In the genomic region with DNA sequence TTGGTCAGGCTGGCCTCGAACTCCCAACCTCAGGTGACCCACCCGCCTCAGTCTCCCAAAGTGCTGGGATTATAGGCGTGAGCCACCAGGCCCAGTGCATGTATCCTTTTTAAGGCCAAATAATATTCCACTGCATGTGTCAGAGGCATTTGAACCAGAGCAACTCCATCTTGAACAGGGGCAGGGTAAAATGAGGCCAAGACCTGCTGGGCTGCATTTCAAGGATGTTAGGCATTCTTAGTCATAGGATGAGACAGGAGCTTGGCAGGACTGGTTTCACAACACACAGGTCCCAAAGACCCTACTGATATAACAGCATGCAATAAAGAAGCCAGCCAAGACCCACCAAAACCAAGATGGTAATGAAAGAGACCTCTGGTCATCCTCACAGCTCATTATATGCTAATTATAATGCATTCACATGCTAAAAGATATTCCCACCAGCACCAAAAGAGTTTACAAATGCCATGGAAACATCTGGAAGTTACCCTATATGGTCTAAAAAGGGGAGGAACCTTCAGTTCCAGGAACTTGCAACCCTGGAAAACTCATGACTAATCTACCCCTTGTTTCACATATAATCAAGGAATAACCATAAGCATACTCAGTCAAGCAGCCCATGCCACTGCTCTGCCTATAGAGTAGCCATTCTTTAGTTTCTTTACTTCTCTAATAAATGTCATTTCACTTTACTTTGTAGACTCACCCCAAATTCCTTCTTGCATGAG, we compare ENCODE assay signal across 1 cellular context.
TF ChIP-seq lines count a peak whose summit lies in the region.

No MANE protein-coding gene starts in this region.

TF ChIP-seq in HCT116, 20 proteins besides CTCF, POLR2A, EP300 and RAD21 (continued from another document):
- no peak for TF ChIP-seq ZBTB33 (IDR thresholded peaks at IDR 0.05; ENCODE audit: extremely low read depth, insufficient replicate concordance, low read length)
- peak; percentile 18; the same call in 1 of the 2 replicates for TF ChIP-seq JUND (IDR thresholded peaks at IDR 0.05)
- TF ChIP-seq POLR2AphosphoS5 (IDR thresholded peaks at IDR 0.05; ENCODE audit: low read depth, low read length): no peak
- TF ChIP-seq SRF (IDR thresholded peaks at IDR 0.05; ENCODE audit: low read depth): no peak
TF ChIP-seq in HCT116: peak in this region for 3.
